ENCODE assay signal across 14 cellular contexts in genomic region chr11:71183878-71184277, GRCh38.
"Had no signal": no experiment of that assay in that cellular context is flagged by ENCODE, and none has a peak within 500 bp of the region (broad histone marks: within the 10 kb centered on the region; RNA-seq: fewer than 3 reads in every experiment).

No MANE protein-coding gene starts in this region.

- H3K4me1 Mint-ChIP-seq: central memory CD8-positive, alpha-beta T cell; memory B cell had no signal

- H3K27ac Mint-ChIP-seq: activated naive CD4-positive, alpha-beta T cell treated with anti-CD3 and anti-CD28 coated beads, Interleukin-2, amount 50 U/mL, for 72 hours; activated T-cell treated with anti-CD3 and anti-CD28 coated beads, Interleukin-2, amount 50 U/mL, for 24 hours; memory B cell had no signal

- H3K9me3 Mint-ChIP-seq: activated naive CD4-positive, alpha-beta T cell treated with anti-CD3 and anti-CD28 coated beads, Interleukin-2, amount 50 U/mL, for 72 hours; activated T-cell treated with anti-CD3 and anti-CD28 coated beads, Interleukin-2, amount 50 U/mL, for 24 hours; central memory CD8-positive, alpha-beta T cell; memory B cell had no signal

- DNase-seq: activated CD4-positive, alpha-beta T cell treated with anti-CD3 and anti-CD28 coated beads, Interleukin-2, amount 50 U/mL, for 4 hours; activated effector memory CD4-positive, alpha-beta T cell treated with Interleukin-2 at 50 U/mL for 16 hours; activated T-cell treated with anti-CD3 and anti-CD28 coated beads, Interleukin-2, amount 50 U/mL, for 24 hours; amniotic stem cell; effector memory CD4-positive, alpha-beta T cell; left ventricle myocardium inferior; stimulated activated CD4-positive, alpha-beta T cell treated with anti-CD3 and anti-CD28 coated beads, Interleukin-4, amount 100 ng/mL, for 4 hours; stomach; uterus had no signal

- H3K4me3 Mint-ChIP-seq: activated T-cell treated with anti-CD3 and anti-CD28 coated beads, Interleukin-2, amount 50 U/mL, for 24 hours; central memory CD8-positive, alpha-beta T cell; memory B cell had no signal

- ATAC-seq: activated naive CD4-positive, alpha-beta T cell treated with anti-CD3 and anti-CD28 coated beads, Interleukin-2, amount 50 U/mL, for 72 hours; body of pancreas; gastroesophageal sphincter had no signal

- H3K36me3 Mint-ChIP-seq: activated naive CD4-positive, alpha-beta T cell treated with anti-CD3 and anti-CD28 coated beads, Interleukin-2, amount 50 U/mL, for 72 hours; memory B cell had no signal
